20 cellular contexts compared by ENCODE assay signal in the genomic region with DNA sequence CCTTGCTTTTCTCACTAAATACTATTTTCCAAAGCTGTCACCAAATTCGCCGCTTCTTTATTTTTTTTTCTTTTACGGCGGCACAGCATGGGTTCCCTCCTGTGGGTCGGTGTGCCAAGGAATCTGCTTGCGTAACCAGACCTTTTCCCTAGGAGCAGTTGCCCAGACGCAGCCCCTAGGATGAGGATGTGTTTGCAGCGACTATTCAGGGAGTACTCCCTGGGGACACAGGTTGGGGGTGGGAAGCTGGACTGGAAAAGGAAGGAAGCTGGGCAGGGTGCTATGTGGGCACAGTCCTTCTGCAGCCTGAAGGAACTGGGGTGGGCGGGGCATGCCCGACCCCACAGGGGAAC. TPM values are rescaled to one million over a fixed set of nuclear protein-coding genes. Genes with fewer than 3 reads are reported as not detected.
DNase-seq lines count a peak whose midpoint lies in the region; ATAC-seq, FAIRE-seq and TF ChIP-seq lines count a peak whose summit lies in the region.
"Had no signal": no experiment of that assay in that cellular context is flagged by ENCODE, and none has a peak within 500 bp of the region (broad histone marks: within the 10 kb centered on the region; RNA-seq: fewer than 3 reads in every experiment).

No MANE protein-coding gene starts in this region.

- TF ChIP-seq EP300 in HepG2 (IDR thresholded peaks at IDR 0.05; ENCODE audit: low read depth in 2 of 2, low read length in 2 of 2) (no peak), HepG2 (CRISPR knock-in tag; IDR thresholded peaks at IDR 0.05; ENCODE audit: borderline replicate concordance) (no peak)

- no peaks in the 10 kb centered on the region for H3K79me2 ChIP-seq in HepG2 (ENCODE audit: insufficient read depth, low read length)
- H3K79me2 ChIP-seq in OCI-LY7 (ENCODE audit: insufficient read depth, low read depth, low read length): no peaks in the 10 kb centered on the region

- WGBS in HepG2 (ENCODE audit: low lambda C conversion rate): 57% methylated on average over 10 of the region's 10 CpGs
- WGBS in small intestine, 3 donors: 33 to 57% (median 38%) methylated on average over 10 of the region's 10 CpGs

- in situ Hi-C loops in HepG2 (cut with HindIII; ENCODE audit: extremely low pct_ligation_motif_present, low pct_unique_long_range_greater_than_20kb): loop anchor here (5.0 kb wide), 1 partner anchor 50 kb away; the partner anchor contains the start of gene ZCCHC14

- H2AFZ ChIP-seq in HepG2 (ENCODE audit: low read length) (no peak overlapping the region), OCI-LY7 (ENCODE audit: low read length) (no peak overlapping the region)

- H3K27me3 ChIP-seq in HepG2 (ENCODE audit: control insufficient read depth in 1 of 2, insufficient read depth in 2 of 2, low read length in 2 of 2): peaks cover 7 to 65% of the 10 kb centered on the region in 2 experiments
- H3K27me3 ChIP-seq in tibial artery: no peaks in the 10 kb centered on the region
- H3K27me3 ChIP-seq in small intestine (ENCODE audit: control insufficient read depth in 2 of 2, insufficient read depth in 2 of 2, low read length in 2 of 2): no peaks in the 10 kb centered on the region

- H3K27ac ChIP-seq in HepG2 (ENCODE audit: extremely low read length, insufficient read depth, low read length): no peak overlapping the region
- peak overlapping the region; percentile 82 to 93 for H3K27ac ChIP-seq in tibial artery
- H3K27ac ChIP-seq in small intestine (ENCODE audit: low read depth in 1 of 2, low read length in 1 of 2): peak overlapping the region in 1 of 2 donors; percentile 81
- no peak overlapping the region for H3K27ac ChIP-seq in OCI-LY7 (ENCODE audit: low read depth, low read length, poor library complexity, severe bottlenecking)
- H3K27ac ChIP-seq: 22Rv1, KMS-11 had no signal

- TF ChIP-seq CTCF in choroid plexus epithelial cell (conservative IDR thresholded peaks at IDR 0.05; ENCODE audit: low read depth, low read length) (no peak), HepG2 (CRISPR knock-in tag; IDR thresholded peaks at IDR 0.05) (no peak), tibial artery (IDR thresholded peaks at IDR 0.05) (no peak), OCI-LY7 (conservative IDR thresholded peaks at IDR 0.05; ENCODE audit: low read length) (no peak)

- DNase-seq in DMS153 (lab: John Stamatoyannopoulos, UW) (peak; percentile 32), DMS153 treated with DMSO at 0.1 percent for 48 hours (lab: John Stamatoyannopoulos, UW; ENCODE audit: unreplicated experiment) (no peak), choroid plexus epithelial cell (ENCODE audit: low read depth) (peak; percentile 18), HepG2 (ENCODE audit: low spot score) (no peak), tibial artery (peak; percentile 70 to 93), NCI-H187 treated with DMSO at 0.1 percent for 48 hours (lab: John Stamatoyannopoulos, UW) (no peak), small intestine (no peak), OCI-LY7 (ENCODE audit: low spot score) (no peak)
- DNase-seq: activated CD4-positive, alpha-beta T cell treated with anti-CD3 and anti-CD28 coated beads for 48 hours; activated T-cell treated with anti-CD3 and anti-CD28 coated beads, Interleukin-2, amount 50 U/mL, for 4 hours; Caco-2; effector CD4-positive, alpha-beta T cell; gastrocnemius medialis; NCI-H187; stimulated activated CD4-positive, alpha-beta T cell treated with anti-CD3 and anti-CD28 coated beads, Interleukin-4, amount 100 ng/mL, for 24 hours had no signal

- H3K4me1 ChIP-seq in HepG2 (ENCODE audit: insufficient read depth, low read length) (peaks cover 72% of the 10 kb centered on the region), tibial artery (peaks cover 0 to 64% (median 25%) of the 10 kb centered on the region in 4 donors), small intestine (ENCODE audit: control insufficient read depth in 2 of 2, insufficient read depth in 1 of 2, low read depth in 1 of 2, low read length in 1 of 2) (no peaks in the 10 kb centered on the region), OCI-LY7 (ENCODE audit: insufficient read depth, low read length, poor library complexity, severe bottlenecking) (no peaks in the 10 kb centered on the region)
- H3K4me1 ChIP-seq: gastrocnemius medialis, prostate gland had no signal

- H4K20me1 ChIP-seq in HepG2 (ENCODE audit: insufficient read depth, low read length) (no peaks in the 10 kb centered on the region), OCI-LY7 (ENCODE audit: insufficient read depth, low read length) (no peaks in the 10 kb centered on the region)

- H3K9me2 ChIP-seq in OCI-LY7 (ENCODE audit: insufficient read depth, low read length): no peaks in the 10 kb centered on the region

- no peak overlapping the region for H3K9ac ChIP-seq in HepG2 (ENCODE audit: insufficient read depth, low read depth, low read length)
- H3K9ac ChIP-seq: KMS-11 had no signal

- H3K4me3 ChIP-seq in choroid plexus epithelial cell (ENCODE audit: low read depth, low read length): peak overlapping the region; percentile 42
- no peak overlapping the region for H3K4me3 ChIP-seq in HepG2 (replicated peaks in 1 of 3; ENCODE audit: insufficient read depth in 1 of 3, low read depth in 2 of 3, low read length in 3 of 3)
- peak overlapping the region; percentile 43 to 44 for H3K4me3 ChIP-seq in tibial artery
- H3K4me3 ChIP-seq in small intestine (ENCODE audit: low read depth in 1 of 2, low read length in 2 of 2): no peak overlapping the region
- H3K4me3 ChIP-seq in OCI-LY7 (ENCODE audit: low read depth, low read length, poor library complexity, severe bottlenecking): no peak overlapping the region
- H3K4me3 ChIP-seq: prostate gland had no signal

- H3K36me3 ChIP-seq in HepG2 (replicated peaks in 1 of 2; ENCODE audit: control insufficient read depth in 1 of 2, insufficient read depth in 2 of 2, low read length in 2 of 2) (no peaks in the 10 kb centered on the region), tibial artery (no peaks in the 10 kb centered on the region), small intestine (ENCODE audit: control insufficient read depth in 2 of 2, insufficient read depth in 2 of 2, low read length in 2 of 2) (no peaks in the 10 kb centered on the region), OCI-LY7 (ENCODE audit: insufficient read depth, low read length) (no peaks in the 10 kb centered on the region)
- H3K36me3 ChIP-seq: gastrocnemius medialis, prostate gland had no signal

- no peak for TF ChIP-seq RAD21 in HepG2 (CRISPR knock-in tag; IDR thresholded peaks at IDR 0.05)

- CTCF ChIA-PET in HepG2 (lab: Yijun Ruan, JAX; ENCODE audit: low intra/inter-chr PET ratio, low total read pairs): interaction anchor here (2.8 kb wide), 1 partner anchor 81 kb away, joined by 17 read pairs; no protein-coding TSS in a partner anchor
- CTCF ChIA-PET in OCI-LY7 (lab: Charles Lee; ENCODE audit: unreplicated experiment): no interaction called here

- no peak for TF ChIP-seq POLR2A in HepG2 (IDR thresholded peaks at IDR 0.05; ENCODE audit: insufficient read depth in 1 of 2, low read depth in 2 of 2, low read length in 2 of 2)

- ATAC-seq in HepG2: no peak
- ATAC-seq: activated T-cell treated with anti-CD3 and anti-CD28 coated beads, Interleukin-2, amount 50 U/mL, for 4 hours; gastrocnemius medialis; stimulated activated memory B cell treated with anti-CD40 and anti-IgM and Interleukin-4, amounts not matched to agents 10 μg/mL and 1 μg/mL and 100 μg/mL, for 72 hours had no signal

- peaks cover 8% of the 10 kb centered on the region for H3K9me3 ChIP-seq in HepG2 (ENCODE audit: low read length)
- H3K9me3 ChIP-seq in tibial artery: no peaks in the 10 kb centered on the region
- no peaks in the 10 kb centered on the region for H3K9me3 ChIP-seq in small intestine (ENCODE audit: control insufficient read depth, low read depth)
- H3K9me3 ChIP-seq in OCI-LY7 (ENCODE audit: low read length): no peaks in the 10 kb centered on the region
- H3K9me3 ChIP-seq: prostate gland had no signal

- H3K4me2 ChIP-seq in HepG2 (ENCODE audit: low read depth, low read length): no peak overlapping the region
- no peak overlapping the region for H3K4me2 ChIP-seq in OCI-LY7 (ENCODE audit: low read length)
- H3K4me2 ChIP-seq: KMS-11 had no signal

- intact Hi-C loops in HepG2 (cut with micrococcal nuclease; ENCODE audit: unreplicated experiment): loop anchor here (1.0 kb wide), 1 partner anchor 81 kb away; no protein-coding TSS in a partner anchor
- intact Hi-C loops in tibial artery (cut with DNase I; ENCODE audit: low total_unique reads): no loop called here
- intact Hi-C loops in OCI-LY7 (cut with micrococcal nuclease; ENCODE audit: unreplicated experiment): no loop called here

- FAIRE-seq in HepG2 (lab: Jason Lieb, UNC): no peak
- FAIRE-seq in small intestine (lab: Jason Lieb, UNC): no peak
- FAIRE-seq: islet of Langerhans had no signal

- POLR2A ChIA-PET in HepG2 (lab: Yijun Ruan, JAX): interaction anchor here (1.6 kb wide), 1 partner anchor 80 kb away, joined by 7 read pairs; no protein-coding TSS in a partner anchor
- POLR2A ChIA-PET in OCI-LY7 (lab: Charles Lee): no interaction called here

- BruUV-seq in HepG2 (replicated peaks; lab: Mats Ljungman, UMichigan) (no TSS peak), OCI-LY7 (replicated peaks; lab: Mats Ljungman, UMichigan) (no TSS peak)

RNA-seq across cellular contexts. Expression of gene ZCCHC14, which starts 49.0 kb away (rescaled TPM):
- total RNA-seq in HepG2 (2016; rRNA removed; fragmentation: Illumina TruSeq; extraction: Trizol) (12.5 and 20.4 TPM in 2 replicates), OCI-LY7 (2022) (17.1 and 19.6 TPM in 2 replicates)
- 10.4 and 15.8 TPM in 2 replicates for total RNA-seq in HepG2 (2016; cell fraction: cytosol; rRNA removed; fragmentation: Illumina TruSeq; extraction: Trizol; ENCODE audit: low read depth)
- 11.4 and 19.2 TPM in 2 replicates for total RNA-seq in HepG2 (2016; cell fraction: insoluble cytoplasmic fraction; rRNA removed; fragmentation: Illumina TruSeq; extraction: Trizol)
- total RNA-seq in HepG2 (2016; cell fraction: membrane; rRNA removed; fragmentation: Illumina TruSeq; extraction: Trizol): 9.4 and 10.4 TPM in 2 replicates
- total RNA-seq in HepG2 (2016; cell fraction: nucleus; rRNA removed; fragmentation: Illumina TruSeq; extraction: Trizol): 21.7 and 25.2 TPM in 2 replicates
- polyA plus RNA-seq in HepG2 (2011; rRNA removed) (12.4 and 13.9 TPM in 2 replicates), small intestine (10 to 100 TPM in 2 of 3 donors, 1 to 10 TPM in 1; 9.2 to 14.6 (median 11.6) TPM)
- 7.2 and 8.1 TPM in 2 replicates for polyA plus RNA-seq in HepG2 (2011; cell fraction: cytosol; rRNA removed)
- 44.4 and 55.9 TPM in 2 replicates for polyA plus RNA-seq in HepG2 (2011; cell fraction: nucleus; rRNA removed)
- 24.9 and 25.6 TPM in 2 replicates for polyA plus RNA-seq in HepG2 (2012)
- 0.75 and 0.90 TPM in 2 replicates for polyA plus RNA-seq in HepG2 (2016; cell fraction: cytosol; fragmentation: Illumina TruSeq; extraction: Trizol; ENCODE audit: low read depth)
- 19.5 and 24.4 TPM in 2 replicates for polyA plus RNA-seq in HepG2 (2016; cell fraction: insoluble cytoplasmic fraction; fragmentation: Illumina TruSeq; extraction: Trizol; ENCODE audit: low read depth)
- polyA plus RNA-seq in HepG2 (2016; cell fraction: membrane; fragmentation: Illumina TruSeq; extraction: Trizol; ENCODE audit: low read depth): 3.1 and 3.9 TPM in 2 replicates
- polyA plus RNA-seq in HepG2 (2016; cell fraction: nucleus; fragmentation: Illumina TruSeq; extraction: Trizol; ENCODE audit: insufficient read depth, low read depth): 46.5 and 48.4 TPM in 2 replicates
- polyA minus RNA-seq in HepG2 (2011; rRNA and poly(A)+ RNA removed; ENCODE audit: low replicate concordance): 16.6 and 28.7 TPM in 2 replicates
- 20.6 and 23.9 TPM in 2 replicates for polyA minus RNA-seq in HepG2 (2011; cell fraction: cytosol; rRNA and poly(A)+ RNA removed)
- 24.0 and 26.7 TPM in 2 replicates for polyA minus RNA-seq in HepG2 (2011; cell fraction: nucleus; rRNA and poly(A)+ RNA removed)
- 6.0 and 8.5 TPM in 2 replicates for total RNA-seq in OCI-LY7 (2014; rRNA removed; shearing (Covaris generic))

Comparison
In these comparisons a context has a peak if more than half of its experiments do, and no peak if none do; other contexts are left out.
1. DNase-seq: peak in DMS153 (single experiment), choroid plexus epithelial cell (single experiment) and tibial artery (2 of 2); none in DMS153 treated with DMSO at 0.1 percent for 48 hours (single experiment), HepG2 (single experiment), NCI-H187 treated with DMSO at 0.1 percent for 48 hours (single experiment), small intestine (single experiment) and OCI-LY7 (single experiment).
2. H3K4me3 ChIP-seq: peak in choroid plexus epithelial cell (single experiment) and tibial artery (2 of 2); none in HepG2 (0 of 3), small intestine (0 of 2) and OCI-LY7 (single experiment).
3. H3K27ac ChIP-seq: peak in tibial artery (2 of 2); none in HepG2 (single experiment) and OCI-LY7 (single experiment).